In the genomic region with DNA sequence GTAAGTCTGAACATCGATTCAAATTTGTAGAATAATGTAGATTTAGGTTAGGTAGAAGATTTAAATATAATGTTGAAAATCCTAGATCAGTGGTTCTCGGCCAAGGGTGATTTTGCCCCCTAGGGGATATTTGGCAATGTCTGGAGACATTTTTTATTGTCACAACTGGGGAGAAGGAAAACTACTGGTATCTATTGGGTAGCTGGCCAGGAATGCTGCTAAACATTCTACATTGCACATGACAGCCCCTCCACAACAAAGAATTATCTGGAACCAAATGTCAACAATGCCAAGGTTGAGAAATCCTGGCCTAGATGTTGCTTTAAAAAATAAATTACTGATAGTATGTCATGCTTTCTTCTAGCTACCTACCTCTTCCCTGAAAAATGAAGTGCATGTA, we compare ENCODE assay signal across 22 cellular contexts.
DNase-seq lines count a peak whose midpoint lies in the region; ATAC-seq and TF ChIP-seq lines count a peak whose summit lies in the region.
"Had no signal": no experiment of that assay in that cellular context is flagged by ENCODE, and none has a peak within 500 bp of the region (broad histone marks: within the 10 kb centered on the region; RNA-seq: fewer than 3 reads in every experiment).

No MANE protein-coding gene starts in this region.

- H3K27ac Mint-ChIP-seq in T-cell (peak overlapping the region; percentile 7 to 55), type B pancreatic cell (no peak overlapping the region)
- H3K27ac Mint-ChIP-seq: neural progenitor cell had no signal

- H3K4me3 ChIP-seq in fibroblast of villous mesenchyme (ENCODE audit: low read depth, low read length): no peak overlapping the region
- H3K4me3 ChIP-seq: K562, neural progenitor cell, SK-N-MC, upper lobe of left lung had no signal

- intact Hi-C loops in left ventricle myocardium superior (cut with micrococcal nuclease): no loop called here
- intact Hi-C loops in Right ventricle myocardium inferior (cut with DNase I): no loop called here

- H3K36me3 Mint-ChIP-seq in T-cell (peaks cover 7% of the 10 kb centered on the region), type B pancreatic cell (no peaks in the 10 kb centered on the region)
- H3K36me3 Mint-ChIP-seq: neural progenitor cell had no signal

- H3K27me3 Mint-ChIP-seq in T-cell (no peaks in the 10 kb centered on the region), type B pancreatic cell (no peaks in the 10 kb centered on the region)
- H3K27me3 Mint-ChIP-seq: CD8-positive, alpha-beta memory T cell had no signal

- POLR2A ChIA-PET in T-cell (lab: Charles Lee): interaction anchor here (0.9 to 1.8 kb wide), 4 partner anchors 7 to 80 kb away, joined by 3 to 5 read pairs (median 4); no protein-coding TSS in a partner anchor

- DNase-seq in left ventricle myocardium superior (no peak), Right ventricle myocardium inferior (ENCODE audit: missing footprints) (no peak), T-cell (no peak), fibroblast of villous mesenchyme (ENCODE audit: low read depth) (no peak), type B pancreatic cell (ENCODE audit: extremely low spot score, unreplicated experiment) (no peak), SKM-1 treated with dmso at 0.1 percent for 144 hours (lab: John Stamatoyannopoulos, UW; ENCODE audit: unreplicated experiment) (no peak), MV-4-11 (lab: John Stamatoyannopoulos, UW) (no peak)
- DNase-seq: activated effector memory CD4-positive, alpha-beta T cell treated with anti-CD3 and anti-CD28 coated beads, Interleukin-2, amount 50 U/mL, for 16 hours; CD8-positive, alpha-beta memory T cell; cerebellar nuclear complex; effector memory CD4-positive, alpha-beta T cell; foreskin keratinocyte; hypothalamus; NCI-H2029 treated with DMSO at 0.1 percent for 48 hours; NCI-H524 treated with DMSO at 0.1 percent for 48 hours; stimulated activated naive CD4-positive, alpha-beta T cell treated with Interleukin-2 at 50 U/mL for 16 hours; upper lobe of left lung had no signal

- ATAC-seq in left ventricle myocardium superior: peak; percentile 21
- ATAC-seq in Right ventricle myocardium inferior: no peak
- ATAC-seq in T-cell (replicated peaks in 1 of 4): no peak
- ATAC-seq in HG03432 (IDR thresholded peaks at IDR 0.05; ENCODE audit: unreplicated experiment): no peak
- ATAC-seq: foreskin keratinocyte, HCT116, K562 had no signal

- TF ChIP-seq CTCF in fibroblast of villous mesenchyme (IDR thresholded peaks at IDR 0.05; ENCODE audit: insufficient read depth, low read depth, low read length) (peak; percentile 9), type B pancreatic cell (conservative IDR thresholded peaks at IDR 0.05) (peak; percentile 22)

- no peak overlapping the region for H3K4me3 Mint-ChIP-seq in T-cell
- H3K4me3 Mint-ChIP-seq in type B pancreatic cell: peak overlapping the region; percentile 9
- H3K4me3 Mint-ChIP-seq: neural progenitor cell had no signal

- peaks cover 89 to 97% (median 91%) of the 10 kb centered on the region in 3 donors for H3K4me1 Mint-ChIP-seq in T-cell
- H3K4me1 Mint-ChIP-seq in type B pancreatic cell (ENCODE audit: unreplicated experiment): peaks cover 16% of the 10 kb centered on the region

- H3K9me3 Mint-ChIP-seq in T-cell: no peaks in the 10 kb centered on the region
- peaks cover 6% of the 10 kb centered on the region for H3K9me3 Mint-ChIP-seq in type B pancreatic cell
- H3K9me3 Mint-ChIP-seq: CD8-positive, alpha-beta memory T cell; neural progenitor cell had no signal

- CTCF ChIA-PET in T-cell (lab: Charles Lee): interaction anchor here (0.6 to 1.0 kb wide), 3 partner anchors 14 to 42 kb away, joined by 3 to 5 read pairs (median 4); no protein-coding TSS in a partner anchor
